Comparison of ENCODE assay signal across 30 cellular contexts in the genomic region with DNA sequence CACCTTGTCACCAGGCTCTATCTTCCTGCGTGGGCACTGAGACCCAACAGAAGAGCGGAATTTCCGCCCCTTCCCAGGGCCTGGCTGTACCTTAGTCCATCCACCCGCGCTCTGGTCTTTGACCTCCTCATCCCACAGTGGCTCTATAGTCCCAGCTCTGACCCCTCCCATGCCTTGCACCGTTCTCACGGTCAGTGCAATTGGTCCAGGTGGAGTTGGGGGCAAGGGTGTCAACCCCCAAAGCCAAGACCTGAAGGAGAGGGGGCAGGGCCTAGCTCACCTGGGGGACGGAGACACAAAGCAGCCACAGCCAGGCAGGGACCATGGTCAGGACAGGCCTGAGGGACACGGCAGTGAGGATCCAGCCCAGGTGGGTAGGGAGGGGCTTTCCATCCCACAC. TPM values are rescaled to one million over a fixed set of nuclear protein-coding genes. Genes with fewer than 3 reads are reported as not detected.
"Had no signal": no experiment of that assay in that cellular context is flagged by ENCODE, and none has a peak within 500 bp of the region (broad histone marks: within the 10 kb centered on the region; RNA-seq: fewer than 3 reads in every experiment).

No MANE protein-coding gene starts in this region.

- H2AFZ ChIP-seq: parathyroid adenoma had no signal

- H3K4me3 ChIP-seq: dorsolateral prefrontal cortex, gastroesophageal sphincter, heart left ventricle, lower lobe of right lung, sigmoid colon, stomach, tibial artery had no signal

- H3K9me3 ChIP-seq: gastroesophageal sphincter, heart left ventricle, lower lobe of right lung, neutrophil, sigmoid colon, stomach, tibial artery had no signal

- H3K9ac ChIP-seq: parathyroid adenoma had no signal

- DNase-seq: cerebellar nuclear complex; dorsolateral prefrontal cortex; effector CD4-positive, alpha-beta T cell; foreskin fibroblast; heart left ventricle; hippocampal formation; kidney glomerular epithelial cell; left colon; left ventricle myocardium superior; lower lobe of right lung; natural killer cell; sigmoid colon; stimulated activated CD4-positive, alpha-beta T cell treated with anti-CD3 and anti-CD28 coated beads, Interleukin-2, amount 100 ng/mL, for 24 hours; stimulated activated CD4-positive, alpha-beta T cell treated with anti-CD3 and anti-CD28 coated beads, Interleukin-4, amount 100 ng/mL, for 24 hours; stimulated activated naive CD4-positive, alpha-beta T cell treated with Interleukin-2 at 50 U/mL for 16 hours; stomach; tibial artery had no signal

- H3K27me3 ChIP-seq: gastroesophageal sphincter, sigmoid colon, tibial artery had no signal

- ATAC-seq: esophagus mucosa; gastroesophageal sphincter; heart left ventricle; left colon; left ventricle myocardium superior; lower lobe of right lung; natural killer cell; stimulated activated effector memory CD8-positive, alpha-beta T cell treated with anti-CD3 and anti-CD28 coated beads, Interleukin-12 subunit alpha, Interleukin-12 subunit beta, amount 100 ng/mL, for 72 hours had no signal

- H3K4me1 ChIP-seq: lower lobe of right lung, parathyroid adenoma had no signal

- H3K27ac ChIP-seq: dorsolateral prefrontal cortex, gastroesophageal sphincter, lower lobe of right lung, neutrophil, parathyroid adenoma, sigmoid colon, stomach had no signal

- H3K36me3 ChIP-seq: neutrophil had no signal

RNA-seq across cellular contexts. Expression of a gene that starts 0.9 kb away (rescaled TPM):
- total RNA-seq: gastroesophageal sphincter, left ventricle myocardium superior, lower lobe of right lung, mononuclear cell, natural killer cell, omental fat pad, progenitor cell of endocrine pancreas, sigmoid colon, skeletal muscle tissue, subcutaneous adipose tissue, temporal lobe, urinary bladder had no signal
- polyA plus RNA-seq: neural cell, urinary bladder had no signal
